ENCODE assay signal across 16 cellular contexts in the genomic region with DNA sequence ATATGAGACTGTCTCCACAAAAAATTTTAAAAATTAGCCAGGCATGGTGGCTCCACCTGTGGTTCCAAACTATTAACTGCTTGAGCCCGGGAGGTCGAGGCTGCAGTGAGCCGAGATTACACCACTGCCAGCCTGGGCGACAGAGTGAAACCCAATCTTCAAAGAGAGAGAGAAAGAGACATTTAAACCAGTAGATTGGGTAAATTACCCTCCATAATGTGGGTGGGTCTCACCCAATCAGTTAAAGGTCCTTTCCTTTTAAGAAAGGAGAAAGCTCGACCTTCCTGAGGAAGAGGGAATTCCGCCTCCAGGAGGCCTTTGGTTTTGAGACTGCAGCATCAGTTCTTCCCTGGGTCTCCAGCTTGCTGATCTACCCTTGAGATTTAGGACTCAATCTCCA. TPM values are rescaled to one million over a fixed set of nuclear protein-coding genes. Genes with fewer than 3 reads are reported as not detected.
DNase-seq lines count a peak whose midpoint lies in the region; ATAC-seq and TF ChIP-seq lines count a peak whose summit lies in the region.
"Had no signal": no experiment of that assay in that cellular context is flagged by ENCODE, and none has a peak within 500 bp of the region (broad histone marks: within the 10 kb centered on the region; RNA-seq: fewer than 3 reads in every experiment).

No MANE protein-coding gene starts in this region.

- H3K4me2 ChIP-seq in GM23338: no peak overlapping the region

- no peaks in the 10 kb centered on the region for H3K4me1 ChIP-seq in GM23338 (ENCODE audit: insufficient read depth)
- no peaks in the 10 kb centered on the region for H3K4me1 ChIP-seq in foreskin keratinocyte

- H3K9me2 ChIP-seq in GM23338 (ENCODE audit: insufficient read depth): no peaks in the 10 kb centered on the region

- H3K27me3 Mint-ChIP-seq in GM23338 (ENCODE audit: insufficient read depth, low read depth, poor library complexity): peaks cover 16% of the 10 kb centered on the region
- H3K27me3 Mint-ChIP-seq in immature natural killer cell (ENCODE audit: low read depth in 3 of 3): peaks cover 1 to 17% (median 8%) of the 10 kb centered on the region in 3 donors

- no peak for TF ChIP-seq CTCF in GM23338 (conservative IDR thresholded peaks at IDR 0.05; ENCODE audit: low read depth in 2 of 2)
- no peak for TF ChIP-seq CTCF in foreskin keratinocyte (conservative IDR thresholded peaks at IDR 0.05)

- DNase-seq in DMS 273 (lab: John Stamatoyannopoulos, UW; ENCODE audit: unreplicated experiment) (peak; percentile 12), DMS 273 treated with DMSO at 0.1 percent for 48 hours (lab: John Stamatoyannopoulos, UW) (no peak), GM23338 (ENCODE audit: low spot score) (no peak), immature natural killer cell (no peak), SKM-1 (lab: John Stamatoyannopoulos, UW; ENCODE audit: unreplicated experiment) (no peak), foreskin keratinocyte (no peak), erythroblast (lab: John Stamatoyannopoulos, UW) (no peak)
- DNase-seq: DND-41, GDM1, HFFc6 had no signal

- no peaks in the 10 kb centered on the region for H3K36me3 Mint-ChIP-seq in GM23338 (ENCODE audit: low read depth)
- H3K36me3 Mint-ChIP-seq in immature natural killer cell: no peaks in the 10 kb centered on the region

- H3K27me3 ChIP-seq in GM23338 (ENCODE audit: insufficient read depth) (peaks cover 10% of the 10 kb centered on the region; the same call in 1 of the 2 replicates), foreskin keratinocyte (peaks cover 24% of the 10 kb centered on the region)
- H3K27me3 ChIP-seq: BLaER1 had no signal

- H3K27ac ChIP-seq in GM23338 (ENCODE audit: low read depth) (no peak overlapping the region), foreskin keratinocyte (no peak overlapping the region)
- H3K27ac ChIP-seq: 22Rv1, BLaER1 had no signal

- ATAC-seq in GM23338: no peak
- ATAC-seq in foreskin keratinocyte: no peak

- no peak overlapping the region for H3K4me3 Mint-ChIP-seq in GM23338
- peak overlapping the region in 3 of 5 donors; percentile 19 to 71 (median 31) for H3K4me3 Mint-ChIP-seq in immature natural killer cell

- H3K4me1 Mint-ChIP-seq in GM23338: peaks cover 2% of the 10 kb centered on the region; the same call in 1 of the 3 replicates
- H3K4me1 Mint-ChIP-seq in immature natural killer cell: peaks cover 10 to 14% of the 10 kb centered on the region in 2 donors

- H4K20me1 ChIP-seq in GM23338 (replicated peaks; ENCODE audit: insufficient read depth): no peaks in the 10 kb centered on the region
- H4K20me1 ChIP-seq: BLaER1 had no signal

- H3K36me3 ChIP-seq in GM23338 (ENCODE audit: insufficient read depth): no peaks in the 10 kb centered on the region
- H3K36me3 ChIP-seq: BLaER1, HAP-1 had no signal

- no peak overlapping the region for H3K4me3 ChIP-seq in GM23338
- H3K4me3 ChIP-seq: HAP-1 had no signal

- H3F3A ChIP-seq in GM23338 (replicated peaks; ENCODE audit: low read depth): no peaks in the 10 kb centered on the region

- H2AFZ ChIP-seq in GM23338: 0 out of 2 replicates have a peak overlapping the region, but pooled peaks have one; percentile 70

- no peak for TF ChIP-seq POLR2A in erythroblast (IDR thresholded peaks at IDR 0.05; ENCODE audit: low read length)

- H3K27ac Mint-ChIP-seq in GM23338 (no peak overlapping the region), immature natural killer cell (no peak overlapping the region)
- H3K27ac Mint-ChIP-seq: HFFc6 had no signal

- H3K9me3 Mint-ChIP-seq in GM23338: no peaks in the 10 kb centered on the region
- no peaks in the 10 kb centered on the region for H3K9me3 Mint-ChIP-seq in immature natural killer cell
- H3K9me3 Mint-ChIP-seq: HFFc6 had no signal

- no peaks in the 10 kb centered on the region for H3K79me2 ChIP-seq in GM23338 (replicated peaks; ENCODE audit: insufficient read depth)

TF ChIP-seq in GM23338, 12 proteins besides CTCF, POLR2A, EP300 and RAD21:
- no peak for TF ChIP-seq JUNB (IDR thresholded peaks at IDR 0.05; ENCODE audit: unreplicated experiment)

RNA-seq across cellular contexts. Expression of gene SCML4, which starts 25.2 kb away (rescaled TPM):
- not detected in 2 replicates for total RNA-seq in GM23338 (2014; rRNA removed; shearing (Covaris generic))
- polyA plus RNA-seq in GM23338 (2016; fragmentation: Nextera tagmentation; extraction: Ambion mirVana): not detected in 2 replicates
- 10 to 100 TPM; 16.6 to 40.2 (median 21.8) TPM for polyA plus RNA-seq in immature natural killer cell
- not detected in 2 replicates for total RNA-seq in foreskin keratinocyte
- polyA plus RNA-seq in foreskin keratinocyte: not detected in 2 replicates
- total RNA-seq: A673, H1, HepG2, HFFc6 had no signal
- polyA plus RNA-seq: H1, HepG2 had no signal

Comparison
In these comparisons a context has a peak if more than half of its experiments do, and no peak if none do; other contexts are left out.
1. RNA of gene SCML4, which starts 25.2 kb away (polyA plus RNA-seq): 16.6 to 40.2 TPM in immature natural killer cell; not detected in GM23338 and not detected in foreskin keratinocyte; every median in the first group is over 10 times any median in the second.